ENCODE assay signal across 17 cellular contexts in genomic region chr1:9606948-9607347, GRCh38.
"Had no signal": no experiment of that assay in that cellular context is flagged by ENCODE, and none has a peak within 500 bp of the region (broad histone marks: within the 10 kb centered on the region; RNA-seq: fewer than 3 reads in every experiment).

No MANE protein-coding gene starts in this region.

- DNase-seq: activated CD4-positive, alpha-beta T cell treated with anti-CD3 and anti-CD28 coated beads, Interleukin-2, amount 10 ng/mL, durations not matched to agents 7 days and 5 days; activated CD4-positive, CD25-positive, alpha-beta regulatory T cell; activated naive CD8-positive, alpha-beta T cell treated with anti-CD3 and anti-CD28 coated beads, Interleukin-2, amount 10 ng/mL, durations not matched to agents 7 days and 5 days; aorta; naive B cell; right lobe of liver; SW 1271 had no signal

- H3K27ac Mint-ChIP-seq: activated CD4-positive, alpha-beta T cell treated with anti-CD3 and anti-CD28 coated beads, Interleukin-2, amount 10 ng/mL, durations not matched to agents 7 days and 5 days; activated naive CD8-positive, alpha-beta T cell treated with anti-CD3 and anti-CD28 coated beads, Interleukin-2, amount 10 ng/mL, durations not matched to agents 7 days and 5 days; activated T-helper 1 cell treated with anti-CD3 and anti-CD28 coated beads, Interleukin-12 subunit alpha, Interleukin-12 subunit beta, Interleukin-2, Interleukin-4 antibody, amounts not matched to agents 30 ng/mL and 10 ng/mL and 1 ng/mL, durations not matched to agents 14 hours and 24 hours and 36 hours; stimulated activated naive CD8-positive, alpha-beta T cell treated with anti-CD3 and anti-CD28 coated beads, Interleukin-15, Interleukin-2, amounts not matched to agents 100 ng/mL and 50 ng/mL, for 24 hours; T-helper 2 cell treated with Interferon-gamma antibody and Interleukin-4, amounts not matched to agents 5 μg/mL and 100 μg/mL, for 36 hours; type B pancreatic cell had no signal

- H3K36me3 Mint-ChIP-seq: activated naive CD8-positive, alpha-beta T cell treated with anti-CD3 and anti-CD28 coated beads, Interleukin-2, amount 10 ng/mL, durations not matched to agents 7 days and 5 days; naive B cell; type B pancreatic cell had no signal

- H3K27ac ChIP-seq: parathyroid adenoma, right lobe of liver, SJSA1, suprapubic skin had no signal

- H3K9me3 ChIP-seq: right lobe of liver, SJSA1, suprapubic skin had no signal

- H3K9me3 Mint-ChIP-seq: activated CD4-positive, alpha-beta T cell treated with anti-CD3 and anti-CD28 coated beads, Interleukin-2, amount 10 ng/mL, durations not matched to agents 7 days and 5 days; activated naive CD8-positive, alpha-beta T cell treated with anti-CD3 and anti-CD28 coated beads, Interleukin-2, amount 10 ng/mL, durations not matched to agents 7 days and 5 days; activated T-helper 1 cell treated with anti-CD3 and anti-CD28 coated beads, Interleukin-12 subunit alpha, Interleukin-12 subunit beta, Interleukin-2, Interleukin-4 antibody, amounts not matched to agents 30 ng/mL and 10 ng/mL and 1 ng/mL, durations not matched to agents 14 hours and 24 hours and 36 hours; naive B cell; stimulated activated naive CD8-positive, alpha-beta T cell treated with anti-CD3 and anti-CD28 coated beads, Interleukin-15, Interleukin-2, amounts not matched to agents 100 ng/mL and 50 ng/mL, for 24 hours; T-helper 2 cell treated with Interferon-gamma antibody and Interleukin-4, amounts not matched to agents 5 μg/mL and 100 μg/mL, for 36 hours; type B pancreatic cell had no signal

- H3K4me3 Mint-ChIP-seq: activated CD4-positive, alpha-beta T cell treated with anti-CD3 and anti-CD28 coated beads, Interleukin-2, amount 10 ng/mL, durations not matched to agents 7 days and 5 days; activated naive CD8-positive, alpha-beta T cell treated with anti-CD3 and anti-CD28 coated beads, Interleukin-2, amount 10 ng/mL, durations not matched to agents 7 days and 5 days; activated T-helper 1 cell treated with anti-CD3 and anti-CD28 coated beads, Interleukin-12 subunit alpha, Interleukin-12 subunit beta, Interleukin-2, Interleukin-4 antibody, amounts not matched to agents 30 ng/mL and 10 ng/mL and 1 ng/mL, durations not matched to agents 14 hours and 24 hours and 36 hours; stimulated activated naive CD8-positive, alpha-beta T cell treated with anti-CD3 and anti-CD28 coated beads, Interleukin-15, Interleukin-2, amounts not matched to agents 100 ng/mL and 50 ng/mL, for 24 hours; T-helper 2 cell treated with Interferon-gamma antibody and Interleukin-4, amounts not matched to agents 5 μg/mL and 100 μg/mL, for 36 hours; type B pancreatic cell had no signal

- H3K27me3 Mint-ChIP-seq: activated CD4-positive, alpha-beta T cell treated with anti-CD3 and anti-CD28 coated beads, Interleukin-2, amount 10 ng/mL, durations not matched to agents 7 days and 5 days; activated naive CD8-positive, alpha-beta T cell treated with anti-CD3 and anti-CD28 coated beads, Interleukin-2, amount 10 ng/mL, durations not matched to agents 7 days and 5 days; naive B cell; stimulated activated naive CD8-positive, alpha-beta T cell treated with anti-CD3 and anti-CD28 coated beads, Interleukin-15, Interleukin-2, amounts not matched to agents 100 ng/mL and 50 ng/mL, for 24 hours; type B pancreatic cell had no signal

- H3K27me3 ChIP-seq: right lobe of liver, SJSA1, suprapubic skin had no signal

- H3K4me1 ChIP-seq: parathyroid adenoma, right lobe of liver, SJSA1, suprapubic skin had no signal

- ATAC-seq: esophagus mucosa, right lobe of liver had no signal

- H3K4me3 ChIP-seq: lung, right lobe of liver, SJSA1, smooth muscle cell, suprapubic skin had no signal

- H3K4me1 Mint-ChIP-seq: activated CD4-positive, alpha-beta T cell treated with anti-CD3 and anti-CD28 coated beads, Interleukin-2, amount 10 ng/mL, durations not matched to agents 7 days and 5 days; activated naive CD8-positive, alpha-beta T cell treated with anti-CD3 and anti-CD28 coated beads, Interleukin-2, amount 10 ng/mL, durations not matched to agents 7 days and 5 days; naive B cell had no signal
